In the genomic region with DNA sequence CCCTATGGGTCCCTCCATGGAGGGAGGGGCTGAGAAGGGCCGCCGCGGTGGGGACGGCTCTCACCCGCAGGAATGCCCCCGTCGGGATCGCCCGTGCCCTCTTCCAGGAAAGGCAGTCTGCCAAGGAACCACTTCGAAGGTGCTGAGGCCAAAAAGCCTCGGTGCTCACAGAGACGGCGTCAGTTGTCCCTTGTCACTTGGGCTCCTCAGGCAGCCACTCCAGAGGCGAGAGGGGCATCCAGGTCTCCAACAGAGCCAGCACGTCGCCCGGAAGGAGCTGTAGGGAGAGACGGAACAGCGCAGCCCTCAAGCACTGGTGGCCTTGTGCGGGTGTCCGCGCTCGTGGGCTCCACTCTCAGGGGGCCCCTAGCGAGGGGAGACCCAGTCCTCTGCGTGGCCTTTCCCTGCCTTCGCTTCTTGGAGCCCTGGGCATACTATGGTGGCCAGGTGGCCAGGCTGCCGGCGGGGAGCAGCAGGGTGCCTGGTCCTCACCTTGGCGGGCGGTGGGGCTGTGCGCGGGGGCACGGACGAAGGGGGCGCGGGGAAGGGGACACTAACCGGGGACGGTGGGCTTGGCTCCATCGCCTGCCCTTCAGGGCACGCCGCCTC, we compare ENCODE assay signal across 1 cellular context.
TF ChIP-seq lines count a peak whose summit lies in the region.

No MANE protein-coding gene starts in this region.

TF ChIP-seq in GM23338, 12 proteins besides CTCF, POLR2A, EP300 and RAD21:
- TF ChIP-seq, protein P1, sequence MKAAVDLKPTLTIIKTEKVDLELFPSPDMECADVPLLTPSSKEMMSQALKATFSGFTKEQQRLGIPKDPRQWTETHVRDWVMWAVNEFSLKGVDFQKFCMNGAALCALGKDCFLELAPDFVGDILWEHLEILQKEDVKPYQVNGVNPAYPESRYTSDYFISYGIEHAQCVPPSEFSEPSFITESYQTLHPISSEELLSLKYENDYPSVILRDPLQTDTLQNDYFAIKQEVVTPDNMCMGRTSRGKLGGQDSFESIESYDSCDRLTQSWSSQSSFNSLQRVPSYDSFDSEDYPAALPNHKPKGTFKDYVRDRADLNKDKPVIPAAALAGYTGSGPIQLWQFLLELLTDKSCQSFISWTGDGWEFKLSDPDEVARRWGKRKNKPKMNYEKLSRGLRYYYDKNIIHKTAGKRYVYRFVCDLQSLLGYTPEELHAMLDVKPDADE (IDR thresholded peaks at IDR 0.05): no peak
- TF ChIP-seq POLR2AphosphoS5 (IDR thresholded peaks at IDR 0.05; ENCODE audit: low read depth) (no peak), EZH2phosphoT487 (IDR thresholded peaks at IDR 0.05; ENCODE audit: unreplicated experiment) (no peak), EZH2 (IDR thresholded peaks at IDR 0.05; ENCODE audit: low read depth, unreplicated experiment) (no peak), CREB1 (CRISPR knock-in tag; IDR thresholded peaks at IDR 0.05; ENCODE audit: low read depth) (no peak), NANOG (IDR thresholded peaks at IDR 0.05; ENCODE audit: borderline replicate concordance) (no peak), ZNF331 (CRISPR knock-in tag; IDR thresholded peaks at IDR 0.05; ENCODE audit: low read depth) (no peak), ZNF114 (CRISPR knock-in tag; IDR thresholded peaks at IDR 0.05) (no peak), STAT1 (IDR thresholded peaks at IDR 0.05; ENCODE audit: unreplicated experiment) (no peak), JUNB (IDR thresholded peaks at IDR 0.05; ENCODE audit: unreplicated experiment) (no peak)
- TF ChIP-seq, protein P2, sequence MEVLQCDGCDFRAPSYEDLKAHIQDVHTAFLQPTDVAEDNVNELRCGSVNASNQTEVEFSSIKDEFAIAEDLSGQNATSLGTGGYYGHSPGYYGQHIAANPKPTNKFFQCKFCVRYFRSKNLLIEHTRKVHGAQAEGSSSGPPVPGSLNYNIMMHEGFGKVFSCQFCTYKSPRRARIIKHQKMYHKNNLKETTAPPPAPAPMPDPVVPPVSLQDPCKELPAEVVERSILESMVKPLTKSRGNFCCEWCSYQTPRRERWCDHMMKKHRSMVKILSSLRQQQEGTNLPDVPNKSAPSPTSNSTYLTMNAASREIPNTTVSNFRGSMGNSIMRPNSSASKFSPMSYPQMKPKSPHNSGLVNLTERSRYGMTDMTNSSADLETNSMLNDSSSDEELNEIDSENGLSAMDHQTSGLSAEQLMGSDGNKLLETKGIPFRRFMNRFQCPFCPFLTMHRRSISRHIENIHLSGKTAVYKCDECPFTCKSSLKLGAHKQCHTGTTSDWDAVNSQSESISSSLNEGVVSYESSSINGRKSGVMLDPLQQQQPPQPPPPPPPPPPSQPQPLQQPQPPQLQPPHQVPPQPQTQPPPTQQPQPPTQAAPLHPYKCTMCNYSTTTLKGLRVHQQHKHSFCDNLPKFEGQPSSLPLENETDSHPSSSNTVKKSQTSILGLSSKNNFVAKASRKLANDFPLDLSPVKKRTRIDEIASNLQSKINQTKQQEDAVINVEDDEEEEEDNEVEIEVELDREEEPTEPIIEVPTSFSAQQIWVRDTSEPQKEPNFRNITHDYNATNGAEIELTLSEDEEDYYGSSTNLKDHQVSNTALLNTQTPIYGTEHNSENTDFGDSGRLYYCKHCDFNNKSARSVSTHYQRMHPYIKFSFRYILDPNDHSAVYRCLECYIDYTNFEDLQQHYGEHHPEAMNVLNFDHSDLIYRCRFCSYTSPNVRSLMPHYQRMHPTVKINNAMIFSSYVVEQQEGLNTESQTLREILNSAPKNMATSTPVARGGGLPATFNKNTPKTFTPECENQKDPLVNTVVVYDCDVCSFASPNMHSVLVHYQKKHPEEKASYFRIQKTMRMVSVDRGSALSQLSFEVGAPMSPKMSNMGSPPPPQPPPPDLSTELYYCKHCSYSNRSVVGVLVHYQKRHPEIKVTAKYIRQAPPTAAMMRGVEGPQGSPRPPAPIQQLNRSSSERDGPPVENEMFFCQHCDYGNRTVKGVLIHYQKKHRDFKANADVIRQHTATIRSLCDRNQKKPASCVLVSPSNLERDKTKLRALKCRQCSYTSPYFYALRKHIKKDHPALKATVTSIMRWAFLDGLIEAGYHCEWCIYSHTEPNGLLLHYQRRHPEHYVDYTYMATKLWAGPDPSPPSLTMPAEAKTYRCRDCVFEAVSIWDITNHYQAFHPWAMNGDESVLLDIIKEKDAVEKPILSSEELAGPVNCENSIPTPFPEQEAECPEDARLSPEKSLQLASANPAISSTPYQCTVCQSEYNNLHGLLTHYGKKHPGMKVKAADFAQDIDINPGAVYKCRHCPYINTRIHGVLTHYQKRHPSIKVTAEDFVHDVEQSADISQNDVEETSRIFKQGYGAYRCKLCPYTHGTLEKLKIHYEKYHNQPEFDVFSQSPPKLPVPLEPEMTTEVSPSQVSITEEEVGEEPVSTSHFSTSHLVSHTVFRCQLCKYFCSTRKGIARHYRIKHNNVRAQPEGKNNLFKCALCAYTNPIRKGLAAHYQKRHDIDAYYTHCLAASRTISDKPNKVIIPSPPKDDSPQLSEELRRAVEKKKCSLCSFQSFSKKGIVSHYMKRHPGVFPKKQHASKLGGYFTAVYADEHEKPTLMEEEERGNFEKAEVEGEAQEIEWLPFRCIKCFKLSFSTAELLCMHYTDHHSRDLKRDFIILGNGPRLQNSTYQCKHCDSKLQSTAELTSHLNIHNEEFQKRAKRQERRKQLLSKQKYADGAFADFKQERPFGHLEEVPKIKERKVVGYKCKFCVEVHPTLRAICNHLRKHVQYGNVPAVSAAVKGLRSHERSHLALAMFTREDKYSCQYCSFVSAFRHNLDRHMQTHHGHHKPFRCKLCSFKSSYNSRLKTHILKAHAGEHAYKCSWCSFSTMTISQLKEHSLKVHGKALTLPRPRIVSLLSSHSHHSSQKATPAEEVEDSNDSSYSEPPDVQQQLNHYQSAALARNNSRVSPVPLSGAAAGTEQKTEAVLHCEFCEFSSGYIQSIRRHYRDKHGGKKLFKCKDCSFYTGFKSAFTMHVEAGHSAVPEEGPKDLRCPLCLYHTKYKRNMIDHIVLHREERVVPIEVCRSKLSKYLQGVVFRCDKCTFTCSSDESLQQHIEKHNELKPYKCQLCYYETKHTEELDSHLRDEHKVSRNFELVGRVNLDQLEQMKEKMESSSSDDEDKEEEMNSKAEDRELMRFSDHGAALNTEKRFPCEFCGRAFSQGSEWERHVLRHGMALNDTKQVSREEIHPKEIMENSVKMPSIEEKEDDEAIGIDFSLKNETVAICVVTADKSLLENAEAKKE (CRISPR knock-in tag; IDR thresholded peaks at IDR 0.05): no peak
- TF ChIP-seq, protein P3, sequence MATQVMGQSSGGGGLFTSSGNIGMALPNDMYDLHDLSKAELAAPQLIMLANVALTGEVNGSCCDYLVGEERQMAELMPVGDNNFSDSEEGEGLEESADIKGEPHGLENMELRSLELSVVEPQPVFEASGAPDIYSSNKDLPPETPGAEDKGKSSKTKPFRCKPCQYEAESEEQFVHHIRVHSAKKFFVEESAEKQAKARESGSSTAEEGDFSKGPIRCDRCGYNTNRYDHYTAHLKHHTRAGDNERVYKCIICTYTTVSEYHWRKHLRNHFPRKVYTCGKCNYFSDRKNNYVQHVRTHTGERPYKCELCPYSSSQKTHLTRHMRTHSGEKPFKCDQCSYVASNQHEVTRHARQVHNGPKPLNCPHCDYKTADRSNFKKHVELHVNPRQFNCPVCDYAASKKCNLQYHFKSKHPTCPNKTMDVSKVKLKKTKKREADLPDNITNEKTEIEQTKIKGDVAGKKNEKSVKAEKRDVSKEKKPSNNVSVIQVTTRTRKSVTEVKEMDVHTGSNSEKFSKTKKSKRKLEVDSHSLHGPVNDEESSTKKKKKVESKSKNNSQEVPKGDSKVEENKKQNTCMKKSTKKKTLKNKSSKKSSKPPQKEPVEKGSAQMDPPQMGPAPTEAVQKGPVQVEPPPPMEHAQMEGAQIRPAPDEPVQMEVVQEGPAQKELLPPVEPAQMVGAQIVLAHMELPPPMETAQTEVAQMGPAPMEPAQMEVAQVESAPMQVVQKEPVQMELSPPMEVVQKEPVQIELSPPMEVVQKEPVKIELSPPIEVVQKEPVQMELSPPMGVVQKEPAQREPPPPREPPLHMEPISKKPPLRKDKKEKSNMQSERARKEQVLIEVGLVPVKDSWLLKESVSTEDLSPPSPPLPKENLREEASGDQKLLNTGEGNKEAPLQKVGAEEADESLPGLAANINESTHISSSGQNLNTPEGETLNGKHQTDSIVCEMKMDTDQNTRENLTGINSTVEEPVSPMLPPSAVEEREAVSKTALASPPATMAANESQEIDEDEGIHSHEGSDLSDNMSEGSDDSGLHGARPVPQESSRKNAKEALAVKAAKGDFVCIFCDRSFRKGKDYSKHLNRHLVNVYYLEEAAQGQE (IDR thresholded peaks at IDR 0.05; ENCODE audit: unreplicated experiment): no peak
